ENCODE assay signal across 12 cellular contexts in the genomic region with DNA sequence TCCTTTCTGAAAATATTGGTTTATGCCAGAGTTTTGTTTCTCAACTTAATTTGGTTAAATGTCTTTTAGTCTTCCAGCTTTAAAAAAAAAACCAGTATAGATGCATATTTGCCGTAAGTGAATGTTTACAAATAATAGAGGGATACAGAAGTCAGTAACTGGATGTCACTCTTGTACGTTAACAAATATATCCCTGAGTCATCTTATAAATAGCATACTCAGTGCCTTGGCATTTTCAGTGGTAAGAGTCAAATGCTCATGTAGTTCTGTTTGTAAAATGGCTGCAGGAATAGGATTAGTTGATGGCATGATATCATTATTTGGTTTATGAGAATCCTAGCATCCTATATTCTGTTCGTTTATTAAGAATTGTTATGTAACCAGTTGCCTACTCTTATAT. TPM values are rescaled to one million over a fixed set of nuclear protein-coding genes. Genes with fewer than 3 reads are reported as not detected.
A peak's percentile ranks its signal among the peaks of the same experiment; 100 is the strongest.
DNase-seq lines count a peak whose midpoint lies in the region; ATAC-seq and TF ChIP-seq lines count a peak whose summit lies in the region.
"Had no signal": no experiment of that assay in that cellular context is flagged by ENCODE, and none has a peak within 500 bp of the region (broad histone marks: within the 10 kb centered on the region; RNA-seq: fewer than 3 reads in every experiment).

No MANE protein-coding gene starts in this region.

- intact Hi-C loops in gastrocnemius medialis (cut with DNase I; ENCODE audit: low total_unique reads) (loop anchor here (5.0 kb wide), 1 partner anchor 71 kb away; no protein-coding TSS in a partner anchor), transverse colon (cut with DNase I; ENCODE audit: low total_unique reads) (no loop called here)

- in situ Hi-C loops in GM23248 (cut with MboI) (no loop called here), gastrocnemius medialis (cut with MboI; ENCODE audit: low sequenced_read_pairs in 4 of 4) (no loop called here), transverse colon (cut with MboI; ENCODE audit: low pct_ligation_motif_present in 1 of 4, low pct_unique_long_range_greater_than_20kb in 1 of 4, low sequenced_read_pairs in 3 of 4) (loop anchor here in 2 of 4 donors (25.0 kb wide), 1 partner anchor 91 kb away; the partner anchor contains the start of gene UQCRHL (in 2 of the 2))

- peak overlapping the region; percentile 43 for H3K27ac ChIP-seq in GM23248
- peak overlapping the region; percentile 39 for H3K27ac ChIP-seq in SJSA1
- H3K27ac ChIP-seq in gastrocnemius medialis = peak overlapping the region; percentile 79 to 89 (median 85)
- H3K27ac ChIP-seq in transverse colon = no peak overlapping the region
- H3K27ac ChIP-seq: cardiac muscle cell had no signal

- TF ChIP-seq CTCF in gastrocnemius medialis (IDR thresholded peaks at IDR 0.05 in 4 of 5, conservative IDR thresholded peaks at IDR 0.05 in 1 of 5) (no peak), transverse colon (IDR thresholded peaks at IDR 0.05) (no peak)

- no peaks in the 10 kb centered on the region for H3K27me3 ChIP-seq in GM23248 (replicated peaks; ENCODE audit: insufficient read depth)
- H3K27me3 ChIP-seq in SJSA1 (replicated peaks) = no peaks in the 10 kb centered on the region
- H3K27me3 ChIP-seq in gastrocnemius medialis = no peaks in the 10 kb centered on the region
- no peaks in the 10 kb centered on the region for H3K27me3 ChIP-seq in transverse colon
- H3K27me3 ChIP-seq: cardiac muscle cell had no signal

- 15 to 26% methylated on average over 3 of the region's 3 CpGs for WGBS in GM23248 (ENCODE audit: low coverage in 1 of 2, low lambda C conversion rate in 2 of 2, missing lambda C conversion rate in 2 of 2), 2 experiments
- WGBS in transverse colon (ENCODE audit: low coverage in 1 of 2), 2 donors = 57 to 77% methylated on average over 3 of the region's 3 CpGs

- peaks cover 100% of the 10 kb centered on the region for H3K79me2 ChIP-seq in GM23248 (ENCODE audit: insufficient read depth)

- peak; percentile 89 for DNase-seq in GM23248
- peak in 1 of 2 experiments; percentile 77 for DNase-seq in SJSA1 (ENCODE audit: low read depth in 1 of 2, low spot score in 2 of 2)
- peak; percentile 82 for DNase-seq in fibroblast of peridontal ligament (ENCODE audit: extremely low read depth)
- no peak for DNase-seq in gastrocnemius medialis
- DNase-seq in transverse colon = no peak
- DNase-seq in T-helper 1 cell = no peak
- DNase-seq in left lobe of liver (ENCODE audit: low spot score) = no peak
- DNase-seq: SIG-M5; stimulated activated CD4-positive, alpha-beta T cell treated with anti-CD3 and anti-CD28 coated beads, Interleukin-1b, Interleukin-23, amount 100 ng/mL, for 48 hours; stimulated activated naive CD8-positive, alpha-beta T cell treated with anti-CD3 and anti-CD28 coated beads, Interleukin-15, Interleukin-2, amounts not matched to agents 100 U/mL and 50 U/mL, for 24 hours had no signal

- no peaks in the 10 kb centered on the region; the same call in 1 of the 2 replicates for H3K36me3 ChIP-seq in GM23248 (ENCODE audit: low read depth)
- H3K36me3 ChIP-seq in SJSA1 = peaks cover 20% of the 10 kb centered on the region
- no peaks in the 10 kb centered on the region for H3K36me3 ChIP-seq in gastrocnemius medialis
- no peaks in the 10 kb centered on the region for H3K36me3 ChIP-seq in transverse colon

- TF ChIP-seq POLR2A in gastrocnemius medialis (IDR thresholded peaks at IDR 0.05) (no peak), transverse colon (IDR thresholded peaks at IDR 0.05) (no peak)

- peaks cover 12% of the 10 kb centered on the region; the same call in 1 of the 2 replicates for H3F3A ChIP-seq in GM23248 (ENCODE audit: insufficient read depth)

- H4K20me1 ChIP-seq in GM23248 (ENCODE audit: insufficient read depth) = no peaks in the 10 kb centered on the region

- H3K9me2 ChIP-seq in GM23248 (ENCODE audit: insufficient read depth) = no peaks in the 10 kb centered on the region

- peak overlapping the region; percentile 65 for H3K4me2 ChIP-seq in GM23248 (ENCODE audit: unreplicated experiment)

- no peak for TF ChIP-seq EP300 in transverse colon (IDR thresholded peaks at IDR 0.05; ENCODE audit: low read depth)

- H2AFZ ChIP-seq in GM23248 = no peak overlapping the region

- H3K9me3 ChIP-seq in GM23248 (ENCODE audit: low read depth) (no peaks in the 10 kb centered on the region), SJSA1 (replicated peaks) (no peaks in the 10 kb centered on the region), gastrocnemius medialis (no peaks in the 10 kb centered on the region), transverse colon (no peaks in the 10 kb centered on the region)

- no peak overlapping the region for H3K4me3 ChIP-seq in GM23248
- no peak overlapping the region for H3K4me3 ChIP-seq in SJSA1
- H3K4me3 ChIP-seq in gastrocnemius medialis = peak overlapping the region in 2 of 4 donors; percentile 7 to 28
- no peak overlapping the region for H3K4me3 ChIP-seq in transverse colon
- H3K4me3 ChIP-seq: cardiac muscle cell had no signal

- H3K4me1 ChIP-seq in GM23248 (ENCODE audit: insufficient read depth) = peaks cover 17% of the 10 kb centered on the region
- peaks cover 18% of the 10 kb centered on the region for H3K4me1 ChIP-seq in SJSA1 (replicated peaks)
- peaks cover 66 to 74% of the 10 kb centered on the region in 2 donors for H3K4me1 ChIP-seq in gastrocnemius medialis
- peaks cover 0 to 20% (median 2%) of the 10 kb centered on the region in 4 donors for H3K4me1 ChIP-seq in transverse colon

- ATAC-seq in gastrocnemius medialis (peak; percentile 93), HG02759 (IDR thresholded peaks at IDR 0.05; ENCODE audit: unreplicated experiment) (no peak), left lobe of liver (no peak)
- ATAC-seq: stimulated activated naive CD8-positive, alpha-beta T cell treated with anti-CD3 and anti-CD28 coated beads, Interleukin-15, Interleukin-2, amounts not matched to agents 100 U/mL and 50 U/mL, for 24 hours had no signal

- no peak overlapping the region for H3K9ac ChIP-seq in GM23248

RNA-seq across cellular contexts. Expression of gene SPEN, which starts 55.4 kb away (rescaled TPM):
- total RNA-seq in GM23248 (2014; rRNA removed; shearing (Covaris generic)) = 12.5 and 16.5 TPM in 2 replicates
- 16.7 and 17.2 TPM in 2 replicates for polyA plus RNA-seq in GM23248 (2016; fragmentation: Nextera tagmentation; extraction: Ambion mirVana)
- 5.0 and 17.5 TPM in 2 replicates for total RNA-seq in SJSA1 (2014; rRNA removed; shearing (Covaris generic))
- total RNA-seq in gastrocnemius medialis = 10 to 100 TPM; 21.7 to 55.5 (median 38.0) TPM
- total RNA-seq in transverse colon = 10 to 100 TPM; 28.4 to 81.9 (median 42.6) TPM
- total RNA-seq in left lobe of liver = 28.7 TPM

Comparison
In these comparisons a context has a peak if more than half of its experiments do, and no peak if none do; other contexts are left out.
1. DNase-seq: peak in GM23248 (single experiment) and fibroblast of peridontal ligament (single experiment); none in gastrocnemius medialis (0 of 2), transverse colon (single experiment), T-helper 1 cell (0 of 5) and left lobe of liver (single experiment).
2. H3K27ac ChIP-seq: peak in GM23248 (single experiment), SJSA1 (single experiment) and gastrocnemius medialis (4 of 4); none in transverse colon (0 of 4).
3. ATAC-seq: peak in gastrocnemius medialis (2 of 2); none in HG02759 (single experiment) and left lobe of liver (single experiment).